In the genomic region with DNA sequence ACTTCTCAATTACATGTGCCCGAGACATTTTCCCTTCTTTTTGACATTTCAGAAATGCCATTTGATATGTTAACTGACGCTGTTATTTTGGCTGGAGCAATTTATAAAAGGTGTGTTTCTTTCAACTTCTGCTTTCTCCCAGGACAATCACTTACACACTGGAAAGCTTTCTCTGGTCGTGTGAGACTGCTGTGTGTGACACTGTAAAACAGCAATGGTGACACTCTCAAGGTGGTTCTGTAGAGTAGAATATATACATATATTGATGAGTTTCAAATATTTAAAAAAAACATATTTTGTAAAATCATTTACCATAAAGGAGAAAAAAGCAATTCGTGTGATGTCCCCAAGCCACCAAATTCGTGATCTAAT, we compare ENCODE assay signal across 1 cellular context.
TF ChIP-seq lines count a peak whose summit lies in the region.

No MANE protein-coding gene starts in this region.

TF ChIP-seq in GM12878, 131 proteins besides CTCF, POLR2A, EP300 and RAD21:
- TF ChIP-seq, protein P1, sequence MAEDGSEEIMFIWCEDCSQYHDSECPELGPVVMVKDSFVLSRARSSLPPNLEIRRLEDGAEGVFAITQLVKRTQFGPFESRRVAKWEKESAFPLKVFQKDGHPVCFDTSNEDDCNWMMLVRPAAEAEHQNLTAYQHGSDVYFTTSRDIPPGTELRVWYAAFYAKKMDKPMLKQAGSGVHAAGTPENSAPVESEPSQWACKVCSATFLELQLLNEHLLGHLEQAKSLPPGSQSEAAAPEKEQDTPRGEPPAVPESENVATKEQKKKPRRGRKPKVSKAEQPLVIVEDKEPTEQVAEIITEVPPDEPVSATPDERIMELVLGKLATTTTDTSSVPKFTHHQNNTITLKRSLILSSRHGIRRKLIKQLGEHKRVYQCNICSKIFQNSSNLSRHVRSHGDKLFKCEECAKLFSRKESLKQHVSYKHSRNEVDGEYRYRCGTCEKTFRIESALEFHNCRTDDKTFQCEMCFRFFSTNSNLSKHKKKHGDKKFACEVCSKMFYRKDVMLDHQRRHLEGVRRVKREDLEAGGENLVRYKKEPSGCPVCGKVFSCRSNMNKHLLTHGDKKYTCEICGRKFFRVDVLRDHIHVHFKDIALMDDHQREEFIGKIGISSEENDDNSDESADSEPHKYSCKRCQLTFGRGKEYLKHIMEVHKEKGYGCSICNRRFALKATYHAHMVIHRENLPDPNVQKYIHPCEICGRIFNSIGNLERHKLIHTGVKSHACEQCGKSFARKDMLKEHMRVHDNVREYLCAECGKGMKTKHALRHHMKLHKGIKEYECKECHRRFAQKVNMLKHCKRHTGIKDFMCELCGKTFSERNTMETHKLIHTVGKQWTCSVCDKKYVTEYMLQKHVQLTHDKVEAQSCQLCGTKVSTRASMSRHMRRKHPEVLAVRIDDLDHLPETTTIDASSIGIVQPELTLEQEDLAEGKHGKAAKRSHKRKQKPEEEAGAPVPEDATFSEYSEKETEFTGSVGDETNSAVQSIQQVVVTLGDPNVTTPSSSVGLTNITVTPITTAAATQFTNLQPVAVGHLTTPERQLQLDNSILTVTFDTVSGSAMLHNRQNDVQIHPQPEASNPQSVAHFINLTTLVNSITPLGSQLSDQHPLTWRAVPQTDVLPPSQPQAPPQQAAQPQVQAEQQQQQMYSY (CRISPR knock-in tag; IDR thresholded peaks at IDR 0.05): no peak
- TF ChIP-seq, protein P2, sequence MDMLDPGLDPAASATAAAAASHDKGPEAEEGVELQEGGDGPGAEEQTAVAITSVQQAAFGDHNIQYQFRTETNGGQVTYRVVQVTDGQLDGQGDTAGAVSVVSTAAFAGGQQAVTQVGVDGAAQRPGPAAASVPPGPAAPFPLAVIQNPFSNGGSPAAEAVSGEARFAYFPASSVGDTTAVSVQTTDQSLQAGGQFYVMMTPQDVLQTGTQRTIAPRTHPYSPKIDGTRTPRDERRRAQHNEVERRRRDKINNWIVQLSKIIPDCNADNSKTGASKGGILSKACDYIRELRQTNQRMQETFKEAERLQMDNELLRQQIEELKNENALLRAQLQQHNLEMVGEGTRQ (IDR thresholded peaks at IDR 0.05; ENCODE audit: borderline replicate concordance, low read depth, low read length): no peak
- TF ChIP-seq GABPA (IDR thresholded peaks at IDR 0.05; ENCODE audit: low read depth) (no peak), ZZZ3 (IDR thresholded peaks at IDR 0.05; ENCODE audit: control insufficient read depth, insufficient read length, low read depth) (no peak), IKZF2 (IDR thresholded peaks at IDR 0.05) (no peak), RB1 (IDR thresholded peaks at IDR 0.05; ENCODE audit: borderline replicate concordance) (no peak)
- TF ChIP-seq, protein P3, sequence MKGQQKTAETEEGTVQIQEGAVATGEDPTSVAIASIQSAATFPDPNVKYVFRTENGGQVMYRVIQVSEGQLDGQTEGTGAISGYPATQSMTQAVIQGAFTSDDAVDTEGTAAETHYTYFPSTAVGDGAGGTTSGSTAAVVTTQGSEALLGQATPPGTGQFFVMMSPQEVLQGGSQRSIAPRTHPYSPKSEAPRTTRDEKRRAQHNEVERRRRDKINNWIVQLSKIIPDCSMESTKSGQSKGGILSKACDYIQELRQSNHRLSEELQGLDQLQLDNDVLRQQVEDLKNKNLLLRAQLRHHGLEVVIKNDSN (IDR thresholded peaks at IDR 0.05; ENCODE audit: borderline replicate concordance, extremely low read length, insufficient read depth, low read depth, low read length): no peak
TF ChIP-seq in GM12878: peak in this region for 0.
